In the genomic region with DNA sequence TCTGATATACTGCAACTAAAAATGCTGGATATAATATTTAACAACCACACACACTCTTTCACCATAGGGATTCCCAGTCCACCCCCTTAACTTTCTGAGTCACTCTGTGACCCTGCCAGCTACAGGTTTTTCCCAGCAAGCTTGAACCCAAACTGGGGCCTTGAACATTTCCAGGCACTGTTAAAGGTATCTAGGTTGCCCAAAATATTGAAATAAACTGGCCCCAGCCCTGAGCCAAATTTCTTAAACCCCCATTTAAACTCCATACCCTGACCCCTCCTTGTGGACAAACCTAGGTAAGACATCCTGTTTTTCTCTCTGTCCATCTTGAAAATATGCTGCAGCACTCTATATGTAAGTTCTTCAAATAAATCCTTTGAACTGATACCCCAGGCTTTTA, we compare ENCODE assay signal across 8 cellular contexts. TPM values are rescaled to one million over a fixed set of nuclear protein-coding genes. Genes with fewer than 3 reads are reported as not detected.
A peak's percentile ranks its signal among the peaks of the same experiment; 100 is the strongest.
DNase-seq lines count a peak whose midpoint lies in the region; ATAC-seq and TF ChIP-seq lines count a peak whose summit lies in the region.

No MANE protein-coding gene starts in this region.

- H3K36me3 Mint-ChIP-seq in brain, result no peaks in the 10 kb centered on the region
- H3K36me3 Mint-ChIP-seq in naive thymus-derived CD8-positive, alpha-beta T cell, result no peaks in the 10 kb centered on the region

- H3K4me3 ChIP-seq in cardiac muscle cell, result no peak overlapping the region

- ATAC-seq in naive thymus-derived CD8-positive, alpha-beta T cell, result peak; percentile 74 to 75
- ATAC-seq in HG03108 (IDR thresholded peaks at IDR 0.05; ENCODE audit: unreplicated experiment), result no peak

- intact Hi-C loops in cardiac septum (cut with DNase I), result loop anchor here (10.0 kb wide), 1 partner anchor 575 kb away; the partner anchor contains the start of gene STAMBP

- no peaks in the 10 kb centered on the region for H3K4me1 ChIP-seq in cardiac muscle cell (ENCODE audit: low read depth)

- peak overlapping the region in 1 of 5 experiments; percentile 41 for H3K27ac Mint-ChIP-seq in brain
- H3K27ac Mint-ChIP-seq in naive thymus-derived CD8-positive, alpha-beta T cell, result peak overlapping the region in 2 of 10 donors; percentile 2 to 11

- peak; percentile 55 for TF ChIP-seq CTCF in cardiac muscle cell (IDR thresholded peaks at IDR 0.05; ENCODE audit: low read depth, low read length)
- TF ChIP-seq CTCF in brain (conservative IDR thresholded peaks at IDR 0.05), result peak; percentile 41 to 66

- H3K9me3 ChIP-seq in cardiac muscle cell (ENCODE audit: low read depth), result no peaks in the 10 kb centered on the region

- no peaks in the 10 kb centered on the region for H3K27me3 ChIP-seq in cardiac muscle cell

- POLR2A ChIA-PET in naive thymus-derived CD8-positive, alpha-beta T cell (lab: Charles Lee), result interaction anchor here (0.6 kb wide), 1 partner anchor 18 kb away, joined by 11 read pairs; no protein-coding TSS in a partner anchor

- H3K4me1 Mint-ChIP-seq in brain, result no peaks in the 10 kb centered on the region
- H3K4me1 Mint-ChIP-seq in naive thymus-derived CD8-positive, alpha-beta T cell, result peaks cover 0 to 7% (median 2%) of the 10 kb centered on the region in 4 donors

- no peak overlapping the region for H3K27ac ChIP-seq in cardiac muscle cell

- DNase-seq in cardiac muscle cell (ENCODE audit: low read depth in 1 of 2, low spot score in 1 of 2), result peak; percentile 46 to 56
- no peak for DNase-seq in cardiac septum (ENCODE audit: low spot score)
- DNase-seq in NCI-H1694 treated with DMSO at 0.1 percent for 48 hours (lab: John Stamatoyannopoulos, UW), result peak; percentile 13
- DNase-seq in naive thymus-derived CD8-positive, alpha-beta T cell, result peak in 3 of 10 donors; percentile 40 to 45 (median 42)
- DNase-seq in activated T-cell treated with anti-CD3 and anti-CD28 coated beads, Interleukin-2, amount 50 U/mL, for 48 hours, result no peak
- no peak for DNase-seq in cortex of kidney (lab: John Stamatoyannopoulos, UW)

- no peak overlapping the region for H3K4me3 Mint-ChIP-seq in brain
- no peak overlapping the region for H3K4me3 Mint-ChIP-seq in naive thymus-derived CD8-positive, alpha-beta T cell

- H3K9me3 Mint-ChIP-seq in brain, result no peaks in the 10 kb centered on the region
- no peaks in the 10 kb centered on the region for H3K9me3 Mint-ChIP-seq in naive thymus-derived CD8-positive, alpha-beta T cell

- peaks cover 10% of the 10 kb centered on the region for H3K27me3 Mint-ChIP-seq in brain
- H3K27me3 Mint-ChIP-seq in naive thymus-derived CD8-positive, alpha-beta T cell, result peaks cover 0 to 3% (median 0%) of the 10 kb centered on the region in 5 donors

- H3K36me3 ChIP-seq in cardiac muscle cell, result no peaks in the 10 kb centered on the region

RNA-seq across cellular contexts. Expression of gene DCTN1, which starts 19.7 kb away (rescaled TPM):
- total RNA-seq in cardiac muscle cell, result 130 and 156 TPM in 2 replicates
- polyA plus RNA-seq in cardiac muscle cell, result 164 and 178 TPM in 2 replicates
- total RNA-seq in cardiac septum, result 233 TPM
- 403 TPM for polyA plus RNA-seq in brain (ENCODE audit: insufficient read depth, low read depth, low replicate concordance)
- 100 to 1,000 TPM in 1 of 2 experiments, 10 to 100 TPM in 1; 97.5 to 108 TPM for total RNA-seq in naive thymus-derived CD8-positive, alpha-beta T cell
- polyA plus RNA-seq in naive thymus-derived CD8-positive, alpha-beta T cell, result 10 to 100 TPM; 55.0 to 80.1 (median 68.7) TPM

RNA-seq across cellular contexts. Expression of gene C2orf81, which starts 21.6 kb away (rescaled TPM):
- 7.6 and 9.5 TPM in 2 replicates for total RNA-seq in cardiac muscle cell
- 7.1 and 8.5 TPM in 2 replicates for polyA plus RNA-seq in cardiac muscle cell
- total RNA-seq in cardiac septum, result 1.1 TPM
- polyA plus RNA-seq in brain (ENCODE audit: insufficient read depth, low read depth, low replicate concordance), result 9.9 TPM
- total RNA-seq in naive thymus-derived CD8-positive, alpha-beta T cell, result 1 to 10 TPM; 7.5 to 9.8 TPM
- 1 to 10 TPM; 3.2 to 5.3 (median 3.3) TPM for polyA plus RNA-seq in naive thymus-derived CD8-positive, alpha-beta T cell

RNA-seq across cellular contexts. Expression of gene WDR54, which starts 21.7 kb away (rescaled TPM):
- 88.5 and 91.5 TPM in 2 replicates for total RNA-seq in cardiac muscle cell
- polyA plus RNA-seq in cardiac muscle cell, result 132 and 159 TPM in 2 replicates
- 2.6 TPM for total RNA-seq in cardiac septum
- polyA plus RNA-seq in brain (ENCODE audit: insufficient read depth, low read depth, low replicate concordance), result 95.5 TPM
- 10 to 100 TPM; 28.9 to 31.1 TPM for total RNA-seq in naive thymus-derived CD8-positive, alpha-beta T cell
- 10 to 100 TPM; 43.9 to 65.1 (median 61.7) TPM for polyA plus RNA-seq in naive thymus-derived CD8-positive, alpha-beta T cell

RNA-seq across cellular contexts. Expression of gene RTKN, which starts 42.0 kb away (rescaled TPM):
- total RNA-seq in cardiac muscle cell (41.1 and 53.3 TPM in 2 replicates), cardiac septum (18.5 TPM)
- polyA plus RNA-seq in cardiac muscle cell (53.3 and 61.7 TPM in 2 replicates), brain (ENCODE audit: insufficient read depth, low read depth, low replicate concordance) (58.0 TPM)
- total RNA-seq in naive thymus-derived CD8-positive, alpha-beta T cell, result under 1 TPM in 1 of 2 experiments, not detected in 1; 0.47 TPM
- polyA plus RNA-seq in naive thymus-derived CD8-positive, alpha-beta T cell, result under 1 TPM; 0.09 to 0.54 (median 0.30) TPM

RNA-seq across cellular contexts. Expression of gene INO80B, which starts 55.1 kb away (rescaled TPM):
- total RNA-seq in cardiac muscle cell (23.0 and 40.9 TPM in 2 replicates), cardiac septum (18.0 TPM)
- polyA plus RNA-seq in cardiac muscle cell (15.4 and 23.8 TPM in 2 replicates), brain (ENCODE audit: insufficient read depth, low read depth, low replicate concordance) (31.9 TPM)
- 10 to 100 TPM; 93.6 to 93.8 TPM for total RNA-seq in naive thymus-derived CD8-positive, alpha-beta T cell
- 1 to 10 TPM; 8.1 to 9.4 (median 8.2) TPM for polyA plus RNA-seq in naive thymus-derived CD8-positive, alpha-beta T cell

Comparison
In these comparisons a context has a peak if more than half of its experiments do, and no peak if none do; other contexts are left out.
1. DNase-seq: peak in cardiac muscle cell (2 of 2) and NCI-H1694 treated with DMSO at 0.1 percent for 48 hours (single experiment); none in cardiac septum (single experiment), activated T-cell treated with anti-CD3 and anti-CD28 coated beads, Interleukin-2, amount 50 U/mL, for 48 hours (0 of 2) and cortex of kidney (single experiment).